Comparison of ENCODE assay signal across 8 cellular contexts in genomic region chr13:99979453-99980200, GRCh38. TPM values are rescaled to one million over a fixed set of nuclear protein-coding genes. Genes with fewer than 3 reads are reported as not detected.
A peak's percentile ranks its signal among the peaks of the same experiment; 100 is the strongest.
DNase-seq lines count a peak whose midpoint lies in the region; ATAC-seq and TF ChIP-seq lines count a peak whose summit lies in the region.

No MANE protein-coding gene starts in this region.

- peaks cover 22% of the 10 kb centered on the region for H3K36me3 Mint-ChIP-seq in WTC11

- H3K4me1 ChIP-seq in cardiac muscle cell (ENCODE audit: low read depth), result no peaks in the 10 kb centered on the region
- peaks cover 18% of the 10 kb centered on the region for H3K4me1 ChIP-seq in upper lobe of right lung

- H3K27me3 ChIP-seq in cardiac muscle cell, result peaks cover 97% of the 10 kb centered on the region
- peaks cover 22% of the 10 kb centered on the region for H3K27me3 ChIP-seq in layer of hippocampus (ENCODE audit: control insufficient read depth, insufficient read depth, low read length)
- H3K27me3 ChIP-seq in upper lobe of right lung, result peaks cover 100% of the 10 kb centered on the region

- no peaks in the 10 kb centered on the region for H3K9me3 ChIP-seq in cardiac muscle cell (ENCODE audit: low read depth)
- no peaks in the 10 kb centered on the region for H3K9me3 ChIP-seq in upper lobe of right lung

- no peaks in the 10 kb centered on the region for H3K36me3 ChIP-seq in cardiac muscle cell
- no peaks in the 10 kb centered on the region for H3K36me3 ChIP-seq in upper lobe of right lung

- H3K27ac Mint-ChIP-seq in WTC11, result peak overlapping the region; percentile 96

- intact Hi-C loops in Right ventricle myocardium inferior (cut with DNase I) (no loop called here), upper lobe of right lung (cut with DNase I) (no loop called here)

- H3K4me3 ChIP-seq in cardiac muscle cell, result peak overlapping the region; percentile 54
- H3K4me3 ChIP-seq in upper lobe of right lung, result peak overlapping the region; percentile 47

- H3K9me3 Mint-ChIP-seq in WTC11, result no peaks in the 10 kb centered on the region

- CTCF ChIA-PET in WTC11 (lab: Charles Lee), result interaction anchor here (1.0 to 2.0 kb wide), 5 partner anchors 9 to 324 kb away, joined by 3 to 9 read pairs (median 4); partner anchors contain the start of gene ZIC5

- DNase-seq in cardiac muscle cell (ENCODE audit: low read depth in 1 of 2, low spot score in 1 of 2), result peak in 1 of 2 donors; percentile 50
- no peak for DNase-seq in Right ventricle myocardium inferior (ENCODE audit: missing footprints)
- DNase-seq in WTC11 (ENCODE audit: low spot score), result peak; percentile 69
- peak; percentile 58 for DNase-seq in upper lobe of right lung
- no peak for DNase-seq in stimulated activated CD4-positive, alpha-beta T cell treated with anti-CD3 and anti-CD28 coated beads, Interleukin-15, amount 100 ng/mL, for 24 hours
- no peak for DNase-seq in HuH-7 (ENCODE audit: low spot score)

- peak overlapping the region; percentile 76 for H3K4me3 Mint-ChIP-seq in WTC11

- H3K27ac ChIP-seq in cardiac muscle cell, result no peak overlapping the region
- H3K27ac ChIP-seq in layer of hippocampus (ENCODE audit: low read depth, low read length), result peak overlapping the region; percentile 88
- no peak overlapping the region for H3K27ac ChIP-seq in upper lobe of right lung

- peaks cover 42% of the 10 kb centered on the region for H3K4me1 Mint-ChIP-seq in WTC11

- H3K27me3 Mint-ChIP-seq in WTC11 (ENCODE audit: low read depth), result peaks cover 38% of the 10 kb centered on the region

- ATAC-seq in Right ventricle myocardium inferior, result no peak
- ATAC-seq in WTC11, result no peak
- no peak for ATAC-seq in upper lobe of right lung
- no peak for ATAC-seq in HG03432 (IDR thresholded peaks at IDR 0.05; ENCODE audit: unreplicated experiment)

- TF ChIP-seq CTCF in cardiac muscle cell (IDR thresholded peaks at IDR 0.05; ENCODE audit: low read depth, low read length), result no peak
- TF ChIP-seq CTCF in WTC11 (IDR thresholded peaks at IDR 0.05), result no peak
- no peak for TF ChIP-seq CTCF in upper lobe of right lung (IDR thresholded peaks at IDR 0.05)

- POLR2A ChIA-PET in WTC11 (lab: Charles Lee), result interaction anchor here (0.6 to 7.1 kb wide), 12 partner anchors 9 to 292 kb away, joined by 3 to 67 read pairs (median 6); partner anchors contain the start of genes PCCA and ZIC5

TF ChIP-seq in WTC11, 78 proteins besides CTCF, POLR2A, EP300 and RAD21 (continues in another document):
- no peak for TF ChIP-seq PREB (CRISPR knock-in tag; IDR thresholded peaks at IDR 0.05; ENCODE audit: borderline replicate concordance)
- TF ChIP-seq RELA (CRISPR knock-in tag; IDR thresholded peaks at IDR 0.05; ENCODE audit: borderline replicate concordance), result no peak
- TF ChIP-seq MAX (CRISPR knock-in tag; IDR thresholded peaks at IDR 0.05), result 0 out of 2 replicates have a peak, but pooled peaks have one; percentile 30
- no peak for TF ChIP-seq ESRRA (CRISPR knock-in tag; IDR thresholded peaks at IDR 0.05; ENCODE audit: borderline replicate concordance)
- TF ChIP-seq, protein P1, sequence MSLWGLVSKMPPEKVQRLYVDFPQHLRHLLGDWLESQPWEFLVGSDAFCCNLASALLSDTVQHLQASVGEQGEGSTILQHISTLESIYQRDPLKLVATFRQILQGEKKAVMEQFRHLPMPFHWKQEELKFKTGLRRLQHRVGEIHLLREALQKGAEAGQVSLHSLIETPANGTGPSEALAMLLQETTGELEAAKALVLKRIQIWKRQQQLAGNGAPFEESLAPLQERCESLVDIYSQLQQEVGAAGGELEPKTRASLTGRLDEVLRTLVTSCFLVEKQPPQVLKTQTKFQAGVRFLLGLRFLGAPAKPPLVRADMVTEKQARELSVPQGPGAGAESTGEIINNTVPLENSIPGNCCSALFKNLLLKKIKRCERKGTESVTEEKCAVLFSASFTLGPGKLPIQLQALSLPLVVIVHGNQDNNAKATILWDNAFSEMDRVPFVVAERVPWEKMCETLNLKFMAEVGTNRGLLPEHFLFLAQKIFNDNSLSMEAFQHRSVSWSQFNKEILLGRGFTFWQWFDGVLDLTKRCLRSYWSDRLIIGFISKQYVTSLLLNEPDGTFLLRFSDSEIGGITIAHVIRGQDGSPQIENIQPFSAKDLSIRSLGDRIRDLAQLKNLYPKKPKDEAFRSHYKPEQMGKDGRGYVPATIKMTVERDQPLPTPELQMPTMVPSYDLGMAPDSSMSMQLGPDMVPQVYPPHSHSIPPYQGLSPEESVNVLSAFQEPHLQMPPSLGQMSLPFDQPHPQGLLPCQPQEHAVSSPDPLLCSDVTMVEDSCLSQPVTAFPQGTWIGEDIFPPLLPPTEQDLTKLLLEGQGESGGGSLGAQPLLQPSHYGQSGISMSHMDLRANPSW (CRISPR knock-in tag; conservative IDR thresholded peaks at IDR 0.05; ENCODE audit: low read depth), result no peak
- TF ChIP-seq, protein P2, sequence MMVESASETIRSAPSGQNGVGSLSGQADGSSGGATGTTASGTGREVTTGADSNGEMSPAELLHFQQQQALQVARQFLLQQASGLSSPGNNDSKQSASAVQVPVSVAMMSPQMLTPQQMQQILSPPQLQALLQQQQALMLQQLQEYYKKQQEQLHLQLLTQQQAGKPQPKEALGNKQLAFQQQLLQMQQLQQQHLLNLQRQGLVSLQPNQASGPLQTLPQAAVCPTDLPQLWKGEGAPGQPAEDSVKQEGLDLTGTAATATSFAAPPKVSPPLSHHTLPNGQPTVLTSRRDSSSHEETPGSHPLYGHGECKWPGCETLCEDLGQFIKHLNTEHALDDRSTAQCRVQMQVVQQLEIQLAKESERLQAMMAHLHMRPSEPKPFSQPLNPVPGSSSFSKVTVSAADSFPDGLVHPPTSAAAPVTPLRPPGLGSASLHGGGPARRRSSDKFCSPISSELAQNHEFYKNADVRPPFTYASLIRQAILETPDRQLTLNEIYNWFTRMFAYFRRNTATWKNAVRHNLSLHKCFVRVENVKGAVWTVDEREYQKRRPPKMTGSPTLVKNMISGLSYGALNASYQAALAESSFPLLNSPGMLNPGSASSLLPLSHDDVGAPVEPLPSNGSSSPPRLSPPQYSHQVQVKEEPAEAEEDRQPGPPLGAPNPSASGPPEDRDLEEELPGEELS (CRISPR knock-in tag; IDR thresholded peaks at IDR 0.05), result no peak
- TF ChIP-seq ELF4 (CRISPR knock-in tag; IDR thresholded peaks at IDR 0.05; ENCODE audit: low read depth), result no peak
- no peak for TF ChIP-seq ZNF263 (CRISPR knock-in tag; IDR thresholded peaks at IDR 0.05; ENCODE audit: low read depth)
- TF ChIP-seq FOXJ3 (CRISPR knock-in tag; IDR thresholded peaks at IDR 0.05; ENCODE audit: borderline replicate concordance), result no peak
- no peak for TF ChIP-seq GTF2I (CRISPR knock-in tag; conservative IDR thresholded peaks at IDR 0.05)
- TF ChIP-seq ZNF232 (CRISPR knock-in tag; IDR thresholded peaks at IDR 0.05), result peak; percentile 65; the same call in 1 of the 2 replicates
- no peak for TF ChIP-seq GRHL2 (CRISPR knock-in tag; IDR thresholded peaks at IDR 0.05; ENCODE audit: insufficient replicate concordance, severe bottlenecking)
- TF ChIP-seq, protein P3, sequence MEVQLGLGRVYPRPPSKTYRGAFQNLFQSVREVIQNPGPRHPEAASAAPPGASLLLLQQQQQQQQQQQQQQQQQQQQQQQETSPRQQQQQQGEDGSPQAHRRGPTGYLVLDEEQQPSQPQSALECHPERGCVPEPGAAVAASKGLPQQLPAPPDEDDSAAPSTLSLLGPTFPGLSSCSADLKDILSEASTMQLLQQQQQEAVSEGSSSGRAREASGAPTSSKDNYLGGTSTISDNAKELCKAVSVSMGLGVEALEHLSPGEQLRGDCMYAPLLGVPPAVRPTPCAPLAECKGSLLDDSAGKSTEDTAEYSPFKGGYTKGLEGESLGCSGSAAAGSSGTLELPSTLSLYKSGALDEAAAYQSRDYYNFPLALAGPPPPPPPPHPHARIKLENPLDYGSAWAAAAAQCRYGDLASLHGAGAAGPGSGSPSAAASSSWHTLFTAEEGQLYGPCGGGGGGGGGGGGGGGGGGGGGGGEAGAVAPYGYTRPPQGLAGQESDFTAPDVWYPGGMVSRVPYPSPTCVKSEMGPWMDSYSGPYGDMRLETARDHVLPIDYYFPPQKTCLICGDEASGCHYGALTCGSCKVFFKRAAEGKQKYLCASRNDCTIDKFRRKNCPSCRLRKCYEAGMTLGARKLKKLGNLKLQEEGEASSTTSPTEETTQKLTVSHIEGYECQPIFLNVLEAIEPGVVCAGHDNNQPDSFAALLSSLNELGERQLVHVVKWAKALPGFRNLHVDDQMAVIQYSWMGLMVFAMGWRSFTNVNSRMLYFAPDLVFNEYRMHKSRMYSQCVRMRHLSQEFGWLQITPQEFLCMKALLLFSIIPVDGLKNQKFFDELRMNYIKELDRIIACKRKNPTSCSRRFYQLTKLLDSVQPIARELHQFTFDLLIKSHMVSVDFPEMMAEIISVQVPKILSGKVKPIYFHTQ (CRISPR knock-in tag; IDR thresholded peaks at IDR 0.05), result no peak
- no peak for TF ChIP-seq PRRX2 (CRISPR knock-in tag; IDR thresholded peaks at IDR 0.05)
- no peak for TF ChIP-seq JAZF1 (CRISPR knock-in tag; IDR thresholded peaks at IDR 0.05)
- TF ChIP-seq SP1 (CRISPR knock-in tag; conservative IDR thresholded peaks at IDR 0.05), result no peak
- no peak for TF ChIP-seq ZNF396 (CRISPR knock-in tag; IDR thresholded peaks at IDR 0.05; ENCODE audit: borderline replicate concordance)

RNA-seq across cellular contexts. Expression of gene ZIC2, which starts 2.0 kb away (rescaled TPM):
- 0.06 and 0.11 TPM in 2 replicates for total RNA-seq in cardiac muscle cell
- 0.21 TPM in 1 of 2 replicates, not detected in the other for polyA plus RNA-seq in cardiac muscle cell
- not detected for total RNA-seq in Right ventricle myocardium inferior
- 344 to 379 TPM (median 376 TPM) in 3 replicates for total RNA-seq in WTC11 (2021)
- not detected for total RNA-seq in upper lobe of right lung

RNA-seq across cellular contexts. Expression of gene ZIC5, which starts 8.1 kb away (rescaled TPM):
- total RNA-seq in cardiac muscle cell, result 0.56 and 0.69 TPM in 2 replicates
- 0.22 and 0.85 TPM in 2 replicates for polyA plus RNA-seq in cardiac muscle cell
- not detected for total RNA-seq in Right ventricle myocardium inferior
- 46.4 to 51.6 TPM (median 51.1 TPM) in 3 replicates for total RNA-seq in WTC11 (2021)
- total RNA-seq in upper lobe of right lung, result not detected

Comparison
In these comparisons a context has a peak if more than half of its experiments do, and no peak if none do; other contexts are left out.
1. DNase-seq: peak in WTC11 (single experiment) and upper lobe of right lung (single experiment); none in Right ventricle myocardium inferior (single experiment), stimulated activated CD4-positive, alpha-beta T cell treated with anti-CD3 and anti-CD28 coated beads, Interleukin-15, amount 100 ng/mL, for 24 hours (single experiment) and HuH-7 (single experiment).
2. RNA of gene ZIC2, which starts 2.0 kb away (total RNA-seq): 344 to 379 TPM in WTC11; 0.06 to 0.11 TPM in cardiac muscle cell, not detected in Right ventricle myocardium inferior (single experiment) and not detected in upper lobe of right lung (single experiment); every median in the first group is over 100 times any median in the second.
3. RNA of gene ZIC5, which starts 8.1 kb away (total RNA-seq): 46.4 to 51.6 TPM in WTC11; 0.56 to 0.69 TPM in cardiac muscle cell, not detected in Right ventricle myocardium inferior (single experiment) and not detected in upper lobe of right lung (single experiment); every median in the first group is over 10 times any median in the second.